ENCODE assay signal across 8 cellular contexts in the genomic region with DNA sequence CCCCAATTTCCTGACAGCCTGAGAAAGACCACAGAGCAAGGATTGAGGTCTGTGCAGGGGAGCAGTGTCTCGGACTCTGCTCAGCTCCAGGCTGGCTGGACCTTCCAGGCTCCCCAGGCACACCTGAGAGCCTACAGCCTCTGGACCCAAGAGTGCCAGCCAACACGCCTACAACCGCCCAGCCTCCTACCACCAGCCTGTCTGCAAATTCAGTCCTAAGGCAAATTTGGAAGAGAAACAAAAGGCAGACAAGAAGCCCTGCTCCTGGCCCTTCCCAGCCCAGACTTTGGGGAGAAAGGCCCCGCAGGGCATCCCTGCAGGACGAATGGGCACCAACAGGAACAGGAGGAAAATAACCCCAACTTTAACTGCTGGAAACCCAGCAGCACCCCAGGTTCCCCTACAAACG. TPM values are rescaled to one million over a fixed set of nuclear protein-coding genes. Genes with fewer than 3 reads are reported as not detected.
DNase-seq lines count a peak whose midpoint lies in the region; ATAC-seq and TF ChIP-seq lines count a peak whose summit lies in the region.

No MANE protein-coding gene starts in this region.

- ATAC-seq in WTC11 (no peak), psoas muscle (no peak), HG02938 (IDR thresholded peaks at IDR 0.05; ENCODE audit: unreplicated experiment) (no peak)

- DNase-seq in WTC11 (ENCODE audit: low spot score) (no peak), glutamatergic neuron (no peak), psoas muscle (no peak), dermis blood vessel endothelial cell (no peak), NAMALWA (ENCODE audit: low spot score) (no peak), foreskin melanocyte (no peak)

- peaks cover 42% of the 10 kb centered on the region for H3K4me1 ChIP-seq in psoas muscle

- no peak overlapping the region for H3K27ac ChIP-seq in psoas muscle

- no peaks in the 10 kb centered on the region for H3K36me3 ChIP-seq in psoas muscle (ENCODE audit: insufficient read depth in 1 of 2, low read depth in 1 of 2)

- WGBS in psoas muscle, 3 donors = 45 to 69% (median 52%) methylated on average over 6 of the region's 6 CpGs

- no peaks in the 10 kb centered on the region for H3K9me3 Mint-ChIP-seq in WTC11
- peaks cover 11% of the 10 kb centered on the region for H3K9me3 Mint-ChIP-seq in glutamatergic neuron (ENCODE audit: unreplicated experiment)

- H3K27ac Mint-ChIP-seq in WTC11 = no peak overlapping the region
- peak overlapping the region; percentile 90 for H3K27ac Mint-ChIP-seq in glutamatergic neuron (ENCODE audit: unreplicated experiment)

- H3K4me3 Mint-ChIP-seq in WTC11 (peak overlapping the region; percentile 87), glutamatergic neuron (ENCODE audit: unreplicated experiment) (peak overlapping the region; percentile 98)

- no peaks in the 10 kb centered on the region for H3K27me3 ChIP-seq in psoas muscle (ENCODE audit: insufficient read depth in 3 of 3, low read length in 2 of 3)

- intact Hi-C loops in psoas muscle (cut with DNase I) = no loop called here

- CTCF ChIA-PET in WTC11 (lab: Charles Lee) = interaction anchor here (0.9 to 2.2 kb wide), 7 partner anchors 10 to 253 kb away, joined by 3 to 8 read pairs (median 5); no protein-coding TSS in a partner anchor

- TF ChIP-seq CTCF in GM12875 (IDR thresholded peaks at IDR 0.05; ENCODE audit: borderline replicate concordance, insufficient read depth, low read depth, low read length) = no peak
- no peak for TF ChIP-seq CTCF in WTC11 (IDR thresholded peaks at IDR 0.05)
- TF ChIP-seq CTCF in glutamatergic neuron (IDR thresholded peaks at IDR 0.05; ENCODE audit: partially characterized antibody, unreplicated experiment) = no peak
- TF ChIP-seq CTCF in psoas muscle (IDR thresholded peaks at IDR 0.05) = no peak

- H3K4me3 ChIP-seq in GM12875 (ENCODE audit: low read depth, low read length) (peak overlapping the region; percentile 40), psoas muscle (peak overlapping the region; percentile 97)

- peaks cover 20% of the 10 kb centered on the region for H3K27me3 Mint-ChIP-seq in WTC11 (ENCODE audit: low read depth)
- H3K27me3 Mint-ChIP-seq in glutamatergic neuron (ENCODE audit: unreplicated experiment) = peaks cover 10% of the 10 kb centered on the region

- no peaks in the 10 kb centered on the region for H3K9me3 ChIP-seq in psoas muscle

- H3K4me1 Mint-ChIP-seq in WTC11 = peaks cover 49% of the 10 kb centered on the region
- peaks cover 38% of the 10 kb centered on the region for H3K4me1 Mint-ChIP-seq in glutamatergic neuron (ENCODE audit: low read depth, unreplicated experiment)

- POLR2A ChIA-PET in WTC11 (lab: Charles Lee) = no interaction called here

- H3K36me3 Mint-ChIP-seq in WTC11 = 0 out of 2 replicates have a peak, but pooled peaks cover 5% of the 10 kb centered on the region
- H3K36me3 Mint-ChIP-seq in glutamatergic neuron (ENCODE audit: unreplicated experiment) = no peaks in the 10 kb centered on the region

TF ChIP-seq in WTC11, 78 proteins besides CTCF, POLR2A, EP300 and RAD21 (continues in another document):
- no peak for TF ChIP-seq TCF7 (CRISPR knock-in tag; IDR thresholded peaks at IDR 0.05; ENCODE audit: low read depth)
- TF ChIP-seq, protein P1, sequence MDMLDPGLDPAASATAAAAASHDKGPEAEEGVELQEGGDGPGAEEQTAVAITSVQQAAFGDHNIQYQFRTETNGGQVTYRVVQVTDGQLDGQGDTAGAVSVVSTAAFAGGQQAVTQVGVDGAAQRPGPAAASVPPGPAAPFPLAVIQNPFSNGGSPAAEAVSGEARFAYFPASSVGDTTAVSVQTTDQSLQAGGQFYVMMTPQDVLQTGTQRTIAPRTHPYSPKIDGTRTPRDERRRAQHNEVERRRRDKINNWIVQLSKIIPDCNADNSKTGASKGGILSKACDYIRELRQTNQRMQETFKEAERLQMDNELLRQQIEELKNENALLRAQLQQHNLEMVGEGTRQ (CRISPR knock-in tag; IDR thresholded peaks at IDR 0.05) = no peak
- TF ChIP-seq, protein P2, sequence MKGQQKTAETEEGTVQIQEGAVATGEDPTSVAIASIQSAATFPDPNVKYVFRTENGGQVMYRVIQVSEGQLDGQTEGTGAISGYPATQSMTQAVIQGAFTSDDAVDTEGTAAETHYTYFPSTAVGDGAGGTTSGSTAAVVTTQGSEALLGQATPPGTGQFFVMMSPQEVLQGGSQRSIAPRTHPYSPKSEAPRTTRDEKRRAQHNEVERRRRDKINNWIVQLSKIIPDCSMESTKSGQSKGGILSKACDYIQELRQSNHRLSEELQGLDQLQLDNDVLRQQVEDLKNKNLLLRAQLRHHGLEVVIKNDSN (CRISPR knock-in tag; IDR thresholded peaks at IDR 0.05) = no peak
- TF ChIP-seq, protein P3, sequence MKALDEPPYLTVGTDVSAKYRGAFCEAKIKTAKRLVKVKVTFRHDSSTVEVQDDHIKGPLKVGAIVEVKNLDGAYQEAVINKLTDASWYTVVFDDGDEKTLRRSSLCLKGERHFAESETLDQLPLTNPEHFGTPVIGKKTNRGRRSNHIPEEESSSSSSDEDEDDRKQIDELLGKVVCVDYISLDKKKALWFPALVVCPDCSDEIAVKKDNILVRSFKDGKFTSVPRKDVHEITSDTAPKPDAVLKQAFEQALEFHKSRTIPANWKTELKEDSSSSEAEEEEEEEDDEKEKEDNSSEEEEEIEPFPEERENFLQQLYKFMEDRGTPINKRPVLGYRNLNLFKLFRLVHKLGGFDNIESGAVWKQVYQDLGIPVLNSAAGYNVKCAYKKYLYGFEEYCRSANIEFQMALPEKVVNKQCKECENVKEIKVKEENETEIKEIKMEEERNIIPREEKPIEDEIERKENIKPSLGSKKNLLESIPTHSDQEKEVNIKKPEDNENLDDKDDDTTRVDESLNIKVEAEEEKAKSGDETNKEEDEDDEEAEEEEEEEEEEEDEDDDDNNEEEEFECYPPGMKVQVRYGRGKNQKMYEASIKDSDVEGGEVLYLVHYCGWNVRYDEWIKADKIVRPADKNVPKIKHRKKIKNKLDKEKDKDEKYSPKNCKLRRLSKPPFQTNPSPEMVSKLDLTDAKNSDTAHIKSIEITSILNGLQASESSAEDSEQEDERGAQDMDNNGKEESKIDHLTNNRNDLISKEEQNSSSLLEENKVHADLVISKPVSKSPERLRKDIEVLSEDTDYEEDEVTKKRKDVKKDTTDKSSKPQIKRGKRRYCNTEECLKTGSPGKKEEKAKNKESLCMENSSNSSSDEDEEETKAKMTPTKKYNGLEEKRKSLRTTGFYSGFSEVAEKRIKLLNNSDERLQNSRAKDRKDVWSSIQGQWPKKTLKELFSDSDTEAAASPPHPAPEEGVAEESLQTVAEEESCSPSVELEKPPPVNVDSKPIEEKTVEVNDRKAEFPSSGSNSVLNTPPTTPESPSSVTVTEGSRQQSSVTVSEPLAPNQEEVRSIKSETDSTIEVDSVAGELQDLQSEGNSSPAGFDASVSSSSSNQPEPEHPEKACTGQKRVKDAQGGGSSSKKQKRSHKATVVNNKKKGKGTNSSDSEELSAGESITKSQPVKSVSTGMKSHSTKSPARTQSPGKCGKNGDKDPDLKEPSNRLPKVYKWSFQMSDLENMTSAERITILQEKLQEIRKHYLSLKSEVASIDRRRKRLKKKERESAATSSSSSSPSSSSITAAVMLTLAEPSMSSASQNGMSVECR (CRISPR knock-in tag; IDR thresholded peaks at IDR 0.05; ENCODE audit: borderline replicate concordance) = no peak
- TF ChIP-seq, protein P4, sequence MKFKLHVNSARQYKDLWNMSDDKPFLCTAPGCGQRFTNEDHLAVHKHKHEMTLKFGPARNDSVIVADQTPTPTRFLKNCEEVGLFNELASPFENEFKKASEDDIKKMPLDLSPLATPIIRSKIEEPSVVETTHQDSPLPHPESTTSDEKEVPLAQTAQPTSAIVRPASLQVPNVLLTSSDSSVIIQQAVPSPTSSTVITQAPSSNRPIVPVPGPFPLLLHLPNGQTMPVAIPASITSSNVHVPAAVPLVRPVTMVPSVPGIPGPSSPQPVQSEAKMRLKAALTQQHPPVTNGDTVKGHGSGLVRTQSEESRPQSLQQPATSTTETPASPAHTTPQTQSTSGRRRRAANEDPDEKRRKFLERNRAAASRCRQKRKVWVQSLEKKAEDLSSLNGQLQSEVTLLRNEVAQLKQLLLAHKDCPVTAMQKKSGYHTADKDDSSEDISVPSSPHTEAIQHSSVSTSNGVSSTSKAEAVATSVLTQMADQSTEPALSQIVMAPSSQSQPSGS (CRISPR knock-in tag; IDR thresholded peaks at IDR 0.05; ENCODE audit: borderline replicate concordance, low read depth) = no peak
- TF ChIP-seq ZNF396 (CRISPR knock-in tag; IDR thresholded peaks at IDR 0.05; ENCODE audit: borderline replicate concordance) = no peak
- TF ChIP-seq, protein P5, sequence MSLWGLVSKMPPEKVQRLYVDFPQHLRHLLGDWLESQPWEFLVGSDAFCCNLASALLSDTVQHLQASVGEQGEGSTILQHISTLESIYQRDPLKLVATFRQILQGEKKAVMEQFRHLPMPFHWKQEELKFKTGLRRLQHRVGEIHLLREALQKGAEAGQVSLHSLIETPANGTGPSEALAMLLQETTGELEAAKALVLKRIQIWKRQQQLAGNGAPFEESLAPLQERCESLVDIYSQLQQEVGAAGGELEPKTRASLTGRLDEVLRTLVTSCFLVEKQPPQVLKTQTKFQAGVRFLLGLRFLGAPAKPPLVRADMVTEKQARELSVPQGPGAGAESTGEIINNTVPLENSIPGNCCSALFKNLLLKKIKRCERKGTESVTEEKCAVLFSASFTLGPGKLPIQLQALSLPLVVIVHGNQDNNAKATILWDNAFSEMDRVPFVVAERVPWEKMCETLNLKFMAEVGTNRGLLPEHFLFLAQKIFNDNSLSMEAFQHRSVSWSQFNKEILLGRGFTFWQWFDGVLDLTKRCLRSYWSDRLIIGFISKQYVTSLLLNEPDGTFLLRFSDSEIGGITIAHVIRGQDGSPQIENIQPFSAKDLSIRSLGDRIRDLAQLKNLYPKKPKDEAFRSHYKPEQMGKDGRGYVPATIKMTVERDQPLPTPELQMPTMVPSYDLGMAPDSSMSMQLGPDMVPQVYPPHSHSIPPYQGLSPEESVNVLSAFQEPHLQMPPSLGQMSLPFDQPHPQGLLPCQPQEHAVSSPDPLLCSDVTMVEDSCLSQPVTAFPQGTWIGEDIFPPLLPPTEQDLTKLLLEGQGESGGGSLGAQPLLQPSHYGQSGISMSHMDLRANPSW (CRISPR knock-in tag; conservative IDR thresholded peaks at IDR 0.05; ENCODE audit: low read depth) = no peak
- no peak for TF ChIP-seq SMAD3 (CRISPR knock-in tag; IDR thresholded peaks at IDR 0.05; ENCODE audit: borderline replicate concordance)
- TF ChIP-seq NFYB (CRISPR knock-in tag; conservative IDR thresholded peaks at IDR 0.05; ENCODE audit: low read depth) = no peak

RNA-seq across cellular contexts. Expression of a gene that starts 1.9 kb away (rescaled TPM):
- total RNA-seq in WTC11 (2021) = 50.3 to 55.5 TPM (median 55.1 TPM) in 3 replicates
- 173 TPM for total RNA-seq in glutamatergic neuron (ENCODE audit: unreplicated experiment)
- total RNA-seq in psoas muscle = 10 to 100 TPM; 29.3 to 68.7 (median 44.6) TPM
- polyA plus RNA-seq in psoas muscle = 10 to 100 TPM; 13.6 to 90.9 (median 20.0) TPM
- 20.2 and 27.1 TPM in 2 replicates for total RNA-seq in dermis blood vessel endothelial cell
